Comparison of ENCODE assay signal across 21 cellular contexts in genomic region chr10:120671491-120671890, GRCh38.
"Had no signal": no experiment of that assay in that cellular context is flagged by ENCODE, and none has a peak within 500 bp of the region (broad histone marks: within the 10 kb centered on the region; RNA-seq: fewer than 3 reads in every experiment).

No MANE protein-coding gene starts in this region.

- H3K36me3 ChIP-seq: colonic mucosa, esophagus squamous epithelium, gastrocnemius medialis, heart right ventricle, left lung, lower lobe of right lung had no signal

- H3K9me3 ChIP-seq: colonic mucosa, esophagus squamous epithelium, gastrocnemius medialis, lower lobe of right lung had no signal

- H3K4me3 ChIP-seq: colonic mucosa, esophagus squamous epithelium, gastrocnemius medialis, heart right ventricle, left lung, lower lobe of right lung had no signal

- H3K27me3 ChIP-seq: colonic mucosa, esophagus squamous epithelium, gastrocnemius medialis, heart right ventricle, left lung had no signal

- H3K4me3 Mint-ChIP-seq: dendritic cell treated with granulocyte-macrophage colony-stimulating factor and Interleukin-4, amounts not matched to agents 40 ng/mL and 50 ng/mL, for 4 days; effector memory CD8-positive, alpha-beta T cell had no signal

- H3K27ac ChIP-seq: colonic mucosa, epithelial cell of prostate, esophagus squamous epithelium, gastrocnemius medialis, heart right ventricle, left lung, lower lobe of right lung had no signal

- H3K4me1 ChIP-seq: colonic mucosa, esophagus squamous epithelium, gastrocnemius medialis, heart right ventricle, left lung, lower lobe of right lung had no signal

- DNase-seq: colonic mucosa; cortex of kidney; effector CD8-positive, alpha-beta T cell; effector memory CD8-positive, alpha-beta T cell; erythroblast; esophagus squamous epithelium; foreskin fibroblast; foreskin melanocyte; gastrocnemius medialis; glutamatergic neuron; head of caudate nucleus; heart right ventricle; hippocampal formation; left cardiac atrium; left lung; left ventricle myocardium superior; lower lobe of right lung; mesenchymal stem cell; midbrain had no signal

- H3K27ac Mint-ChIP-seq: dendritic cell treated with granulocyte-macrophage colony-stimulating factor and Interleukin-4, amounts not matched to agents 40 ng/mL and 50 ng/mL, for 4 days; effector memory CD8-positive, alpha-beta T cell had no signal
